In the genomic region with DNA sequence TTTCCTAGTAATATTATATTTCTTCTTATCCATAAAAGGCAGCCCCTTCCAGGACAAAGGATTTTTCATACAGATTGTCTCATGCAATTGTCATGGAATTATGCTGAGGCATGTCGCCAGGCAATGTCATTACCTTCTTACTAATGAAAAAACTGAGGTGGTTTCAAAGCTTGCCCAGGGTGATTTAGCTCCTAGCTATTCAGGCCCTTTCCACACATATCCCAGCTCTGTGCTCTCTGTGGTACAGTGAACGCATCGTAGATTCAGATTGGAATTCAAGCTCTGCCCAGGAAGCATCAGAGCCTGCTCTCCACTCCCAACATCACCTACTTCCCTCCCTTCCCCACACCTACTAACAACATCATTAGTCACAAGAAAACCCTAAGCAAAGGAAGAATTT, we compare ENCODE assay signal across 1 cellular context.
TF ChIP-seq lines count a peak whose summit lies in the region.

No MANE protein-coding gene starts in this region.

TF ChIP-seq in WTC11, 78 proteins besides CTCF, POLR2A, EP300 and RAD21 (continued from another document):
- TF ChIP-seq, protein P1, sequence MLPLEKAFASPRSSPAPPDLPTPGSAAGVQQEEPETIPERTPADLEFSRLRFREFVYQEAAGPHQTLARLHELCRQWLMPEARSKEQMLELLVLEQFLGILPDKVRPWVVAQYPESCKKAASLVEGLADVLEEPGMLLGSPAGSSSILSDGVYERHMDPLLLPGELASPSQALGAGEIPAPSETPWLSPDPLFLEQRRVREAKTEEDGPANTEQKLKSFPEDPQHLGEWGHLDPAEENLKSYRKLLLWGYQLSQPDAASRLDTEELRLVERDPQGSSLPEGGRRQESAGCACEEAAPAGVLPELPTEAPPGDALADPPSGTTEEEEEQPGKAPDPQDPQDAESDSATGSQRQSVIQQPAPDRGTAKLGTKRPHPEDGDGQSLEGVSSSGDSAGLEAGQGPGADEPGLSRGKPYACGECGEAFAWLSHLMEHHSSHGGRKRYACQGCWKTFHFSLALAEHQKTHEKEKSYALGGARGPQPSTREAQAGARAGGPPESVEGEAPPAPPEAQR (CRISPR knock-in tag; IDR thresholded peaks at IDR 0.05) = no peak
- TF ChIP-seq NFYB (CRISPR knock-in tag; conservative IDR thresholded peaks at IDR 0.05; ENCODE audit: low read depth) (no peak), ZNF423 (CRISPR knock-in tag; IDR thresholded peaks at IDR 0.05) (no peak), SMAD4 (CRISPR knock-in tag; IDR thresholded peaks at IDR 0.05) (no peak), FOXP1 (CRISPR knock-in tag; IDR thresholded peaks at IDR 0.05; ENCODE audit: borderline replicate concordance) (no peak), TEAD4 (CRISPR knock-in tag; IDR thresholded peaks at IDR 0.05) (no peak), MXD4 (CRISPR knock-in tag; IDR thresholded peaks at IDR 0.05; ENCODE audit: borderline replicate concordance) (no peak), GTF2I (CRISPR knock-in tag; conservative IDR thresholded peaks at IDR 0.05) (no peak), TCF7 (CRISPR knock-in tag; IDR thresholded peaks at IDR 0.05; ENCODE audit: low read depth) (no peak)
- TF ChIP-seq, protein P2, sequence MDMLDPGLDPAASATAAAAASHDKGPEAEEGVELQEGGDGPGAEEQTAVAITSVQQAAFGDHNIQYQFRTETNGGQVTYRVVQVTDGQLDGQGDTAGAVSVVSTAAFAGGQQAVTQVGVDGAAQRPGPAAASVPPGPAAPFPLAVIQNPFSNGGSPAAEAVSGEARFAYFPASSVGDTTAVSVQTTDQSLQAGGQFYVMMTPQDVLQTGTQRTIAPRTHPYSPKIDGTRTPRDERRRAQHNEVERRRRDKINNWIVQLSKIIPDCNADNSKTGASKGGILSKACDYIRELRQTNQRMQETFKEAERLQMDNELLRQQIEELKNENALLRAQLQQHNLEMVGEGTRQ (CRISPR knock-in tag; IDR thresholded peaks at IDR 0.05) = no peak
